In genomic region chr22:17213976-17214375, GRCh38 we compare ENCODE assay signal across 9 cellular contexts.
DNase-seq lines count a peak whose midpoint lies in the region; ATAC-seq and TF ChIP-seq lines count a peak whose summit lies in the region.
"Had no signal": no experiment of that assay in that cellular context is flagged by ENCODE, and none has a peak within 500 bp of the region (broad histone marks: within the 10 kb centered on the region; RNA-seq: fewer than 3 reads in every experiment).

No MANE protein-coding gene starts in this region.

- no peak overlapping the region for H3K4me3 ChIP-seq in cardiac fibroblast (replicated peaks in 1 of 2; ENCODE audit: low read depth in 2 of 2, low read length in 2 of 2)
- H3K4me3 ChIP-seq: skin epidermis had no signal

- DNase-seq in NCI-H510A treated with DMSO at 0.1 percent for 48 hours (lab: John Stamatoyannopoulos, UW) (peak; percentile 16), NCI-H510A (lab: John Stamatoyannopoulos, UW) (no peak), T follicular helper cell (ENCODE audit: low read depth) (peak; percentile 34), cardiac fibroblast (ENCODE audit: low read depth in 2 of 2) (peak; percentile 60 to 64), midbrain (lab: John Stamatoyannopoulos, UW) (peak; percentile 26), 8988T (no peak), dedifferentiated amniotic fluid mesenchymal stem cell (ENCODE audit: extremely low spot score) (no peak)

- TF ChIP-seq CTCF in cardiac fibroblast (IDR thresholded peaks at IDR 0.05; ENCODE audit: low read depth, low read length), result peak; percentile 56

- no peak for ATAC-seq in HG02938 (IDR thresholded peaks at IDR 0.05; ENCODE audit: unreplicated experiment)

Comparison
In these comparisons a context has a peak if more than half of its experiments do, and no peak if none do; other contexts are left out.
1. DNase-seq: peak in NCI-H510A treated with DMSO at 0.1 percent for 48 hours (single experiment), T follicular helper cell (single experiment), cardiac fibroblast (2 of 2) and midbrain (single experiment); none in NCI-H510A (single experiment), 8988T (single experiment) and dedifferentiated amniotic fluid mesenchymal stem cell (single experiment).